10 cellular contexts compared by ENCODE assay signal in the genomic region with DNA sequence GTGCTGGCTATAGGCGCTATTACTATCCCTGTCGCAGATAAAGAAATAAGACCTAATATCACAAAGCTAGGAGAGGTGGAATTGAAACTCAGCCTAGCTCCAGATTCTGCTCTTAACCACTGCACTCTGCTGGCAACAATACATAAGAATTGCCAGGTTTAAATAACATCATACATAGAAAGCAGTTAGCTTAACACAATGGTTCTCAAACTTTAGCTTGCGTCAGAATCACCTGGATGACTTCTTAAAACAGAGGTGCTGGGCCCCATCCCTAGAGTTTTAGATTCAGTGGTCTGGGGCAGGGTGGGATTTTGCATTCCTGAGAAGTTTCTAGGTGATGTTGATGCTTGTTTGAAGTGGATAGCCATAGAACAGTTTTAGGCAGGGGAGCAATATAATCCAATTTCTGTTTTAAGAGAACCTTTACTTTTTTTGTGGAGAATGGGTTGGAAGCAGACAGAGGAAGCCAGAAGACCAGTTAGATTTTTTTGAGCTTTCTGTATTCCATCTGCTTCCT. TPM values are rescaled to one million over a fixed set of nuclear protein-coding genes. Genes with fewer than 3 reads are reported as not detected.
DNase-seq lines count a peak whose midpoint lies in the region; ATAC-seq and TF ChIP-seq lines count a peak whose summit lies in the region.
"Had no signal": no experiment of that assay in that cellular context is flagged by ENCODE, and none has a peak within 500 bp of the region (broad histone marks: within the 10 kb centered on the region; RNA-seq: fewer than 3 reads in every experiment).

No MANE protein-coding gene starts in this region.

- H3K27me3 Mint-ChIP-seq in activated naive CD8-positive, alpha-beta T cell treated with anti-CD3 and anti-CD28 coated beads for 36 hours, result no peaks in the 10 kb centered on the region
- H3K27me3 Mint-ChIP-seq in memory B cell, result peaks cover 3% of the 10 kb centered on the region

- H3K9me2 ChIP-seq in HCT116 (ENCODE audit: insufficient read depth), result no peaks in the 10 kb centered on the region

- TF ChIP-seq CTCF in AG04449 (IDR thresholded peaks at IDR 0.05; ENCODE audit: insufficient read depth, low read length, missing control alignments) (no peak), HCT116 (IDR thresholded peaks at IDR 0.05 in 2 of 3, conservative IDR thresholded peaks at IDR 0.05 in 1 of 3; ENCODE audit: borderline replicate concordance in 1 of 3, insufficient read depth in 1 of 3, low read depth in 2 of 3, low read length in 2 of 3) (no peak)

- POLR2A ChIA-PET in AG04449 (lab: Yijun Ruan, JAX), result interaction anchor here (0.5 kb wide), 1 partner anchor 10 kb away, joined by 3 read pairs; no protein-coding TSS in a partner anchor
- POLR2A ChIA-PET in HCT116 (lab: Charles Lee), result interaction anchor here (0.9 to 1.0 kb wide), 2 partner anchors 16 to 24 kb away, joined by 5 to 7 read pairs; no protein-coding TSS in a partner anchor

- H3K27me3 ChIP-seq in HCT116 (ENCODE audit: insufficient read depth, low read length), result no peaks in the 10 kb centered on the region

- peaks cover 1% of the 10 kb centered on the region for H3K36me3 Mint-ChIP-seq in activated naive CD8-positive, alpha-beta T cell treated with anti-CD3 and anti-CD28 coated beads for 36 hours
- peaks cover 5% of the 10 kb centered on the region for H3K36me3 Mint-ChIP-seq in memory B cell

- TF ChIP-seq POLR2A in HCT116 (IDR thresholded peaks at IDR 0.05; ENCODE audit: borderline replicate concordance, extremely low read depth, insufficient read depth, insufficient read length), result no peak

- H4K20me1 ChIP-seq in HCT116 (ENCODE audit: insufficient read depth), result no peaks in the 10 kb centered on the region

- intact Hi-C loops in HCT116 (cut with micrococcal nuclease), result no loop called here

- peak overlapping the region; percentile 86 for H3K4me3 Mint-ChIP-seq in activated naive CD8-positive, alpha-beta T cell treated with anti-CD3 and anti-CD28 coated beads for 36 hours
- H3K4me3 Mint-ChIP-seq in memory B cell, result peak overlapping the region; percentile 84

- H3K9me3 Mint-ChIP-seq in activated naive CD8-positive, alpha-beta T cell treated with anti-CD3 and anti-CD28 coated beads for 36 hours, result no peaks in the 10 kb centered on the region
- H3K9me3 Mint-ChIP-seq in memory B cell, result no peaks in the 10 kb centered on the region

- CTCF ChIA-PET in AG04449 (lab: Yijun Ruan, JAX) (interaction anchor here (0.7 to 11.3 kb wide), 7 partner anchors 11 to 163 kb away, joined by 3 to 102 read pairs (median 4); no protein-coding TSS in a partner anchor), HCT116 (lab: Charles Lee) (interaction anchor here (1.0 to 3.0 kb wide), 2 partner anchors 16 to 24 kb away, joined by 5 to 9 read pairs; no protein-coding TSS in a partner anchor)

- TSS peak; percentile 79 for BruUV-seq in HCT116 (replicated peaks; lab: Mats Ljungman, UMichigan)

- H3K4me3 ChIP-seq in AG04449 (ENCODE audit: low read depth, low read length), result peak overlapping the region; percentile 1
- H3K4me3 ChIP-seq in HCT116 (replicated peaks in 1 of 2; ENCODE audit: low read depth in 1 of 2, low read length in 2 of 2), result peak overlapping the region; percentile 66 to 79

- H3K9me3 ChIP-seq in HCT116 (ENCODE audit: control insufficient read depth in 1 of 2, insufficient read depth in 1 of 2, low read depth in 1 of 2, low read length in 2 of 2), result no peaks in the 10 kb centered on the region

- RAD21 ChIA-PET in HCT116 (lab: Charles Lee; ENCODE audit: low non-redundant PET in 1 of 2, low total read pairs in 2 of 2, uncharacterized antibody in 2 of 2, unreplicated experiment in 2 of 2), result no interaction called here

- peak overlapping the region; percentile 63 for H3K27ac Mint-ChIP-seq in activated naive CD8-positive, alpha-beta T cell treated with anti-CD3 and anti-CD28 coated beads for 36 hours
- H3K27ac Mint-ChIP-seq in memory B cell, result peak overlapping the region; percentile 28

- no peak for ATAC-seq in HCT116
- ATAC-seq in memory B cell (ENCODE audit: low read depth), result no peak

- no peak overlapping the region for H2AFZ ChIP-seq in HCT116 (ENCODE audit: low read depth, low read length, poor library complexity, severe bottlenecking)

- peak; percentile 13; the same call in 1 of the 2 replicates for TF ChIP-seq RAD21 in HCT116 (IDR thresholded peaks at IDR 0.05; ENCODE audit: low read depth)

- peak overlapping the region; percentile 78; the same call in 1 of the 2 replicates for H3K27ac ChIP-seq in HCT116 (ENCODE audit: low read depth, low read length)

- H3K4me2 ChIP-seq in HCT116 (ENCODE audit: low read length), result peak overlapping the region; percentile 96

- H3K4me1 ChIP-seq in HCT116 (ENCODE audit: control insufficient read depth in 1 of 2, insufficient read depth in 2 of 2, low read length in 2 of 2), result peaks cover 11 to 16% of the 10 kb centered on the region in 2 experiments; a peak in 3 of 4 replicates

- peak overlapping the region; percentile 87 for H3K9ac ChIP-seq in HCT116 (ENCODE audit: low read length)

- peaks cover 8% of the 10 kb centered on the region; the same call in 1 of the 2 replicates for H3K79me2 ChIP-seq in HCT116 (ENCODE audit: insufficient read depth, low read length)

- DNase-seq in AG04449 (ENCODE audit: low read depth, low spot score), result no peak
- DNase-seq in HCT116 (ENCODE audit: low read depth, low spot score), result no peak
- no peak for DNase-seq in activated naive CD8-positive, alpha-beta T cell treated with anti-CD3 and anti-CD28 coated beads for 36 hours
- no peak for DNase-seq in memory B cell (ENCODE audit: low spot score in 2 of 2)
- no peak for DNase-seq in CD1c-positive myeloid dendritic cell (ENCODE audit: extremely low spot score)
- no peak for DNase-seq in ecto neural progenitor cell (ENCODE audit: low spot score)
- DNase-seq in NCI-H2196 (lab: John Stamatoyannopoulos, UW; ENCODE audit: unreplicated experiment), result no peak
- DNase-seq in cortex of kidney (lab: John Stamatoyannopoulos, UW), result no peak
- DNase-seq: dermis blood vessel endothelial cell had no signal

- peaks cover 30% of the 10 kb centered on the region for H3K4me1 Mint-ChIP-seq in activated naive CD8-positive, alpha-beta T cell treated with anti-CD3 and anti-CD28 coated beads for 36 hours
- peaks cover 15% of the 10 kb centered on the region for H3K4me1 Mint-ChIP-seq in memory B cell

- peaks cover 0 to 10% of the 10 kb centered on the region in 2 experiments; a peak in 1 of 4 replicates for H3K36me3 ChIP-seq in HCT116 (ENCODE audit: control insufficient read depth in 1 of 2, insufficient read depth in 2 of 2, low read length in 2 of 2)

TF ChIP-seq in HCT116, 20 proteins besides CTCF, POLR2A, EP300 and RAD21:
- no peak for TF ChIP-seq TCF7L2 (IDR thresholded peaks at IDR 0.05; ENCODE audit: borderline replicate concordance, extremely low read depth, insufficient read depth, insufficient read length)
- no peak for TF ChIP-seq ZNF274 (IDR thresholded peaks at IDR 0.05; ENCODE audit: low read depth, low read length)
- no peak for TF ChIP-seq ZFX (IDR thresholded peaks at IDR 0.05)
- no peak for TF ChIP-seq SP1 (IDR thresholded peaks at IDR 0.05; ENCODE audit: low read depth)
- no peak for TF ChIP-seq YY1 (IDR thresholded peaks at IDR 0.05; ENCODE audit: extremely low read depth, insufficient replicate concordance, low read depth, low read length)
- no peak for TF ChIP-seq ELF1 (IDR thresholded peaks at IDR 0.05; ENCODE audit: borderline replicate concordance, low read depth)
- TF ChIP-seq EZH2phosphoT487 (IDR thresholded peaks at IDR 0.05; ENCODE audit: borderline replicate concordance), result no peak
- no peak for TF ChIP-seq EGR1 (IDR thresholded peaks at IDR 0.05; ENCODE audit: low read depth)
- TF ChIP-seq JUND (IDR thresholded peaks at IDR 0.05), result no peak
- TF ChIP-seq EZH2 (IDR thresholded peaks at IDR 0.05), result no peak
- TF ChIP-seq ATF3 (IDR thresholded peaks at IDR 0.05), result no peak

RNA-seq across cellular contexts. Expression of gene POMGNT1, which starts 1.1 kb away (rescaled TPM):
- total RNA-seq in HCT116 (2021; ENCODE audit: unreplicated experiment), result 97.7 TPM
- 71.8 and 73.8 TPM in 2 replicates for polyA plus RNA-seq in HCT116 (2012)
- total RNA-seq in activated naive CD8-positive, alpha-beta T cell treated with anti-CD3 and anti-CD28 coated beads for 36 hours, result 10 to 100 TPM; 34.3 to 38.8 TPM

RNA-seq across cellular contexts. Expression of gene LURAP1, which starts 3.8 kb away (rescaled TPM):
- total RNA-seq in HCT116 (2021; ENCODE audit: unreplicated experiment), result not detected
- polyA plus RNA-seq in HCT116 (2012), result 0.07 and 0.23 TPM in 2 replicates
- total RNA-seq in activated naive CD8-positive, alpha-beta T cell treated with anti-CD3 and anti-CD28 coated beads for 36 hours, result not detected

RNA-seq across cellular contexts. Expression of gene P3R3URF, which starts 23.0 kb away (rescaled TPM):
- not detected for total RNA-seq in HCT116 (2021; ENCODE audit: unreplicated experiment)
- polyA plus RNA-seq in HCT116 (2012), result not detected in 2 replicates
- not detected for total RNA-seq in activated naive CD8-positive, alpha-beta T cell treated with anti-CD3 and anti-CD28 coated beads for 36 hours
- total RNA-seq: dermis blood vessel endothelial cell, lower leg skin had no signal

RNA-seq across cellular contexts. Expression of gene TSPAN1, which starts 24.4 kb away (rescaled TPM):
- total RNA-seq in HCT116 (2021; ENCODE audit: unreplicated experiment), result 9.9 TPM
- 24.2 and 30.2 TPM in 2 replicates for polyA plus RNA-seq in HCT116 (2012)
- under 1 TPM in 1 of 2 experiments, not detected in 1; 0.28 TPM for total RNA-seq in activated naive CD8-positive, alpha-beta T cell treated with anti-CD3 and anti-CD28 coated beads for 36 hours

RNA-seq across cellular contexts. Expression of gene RAD54L, which starts 48.3 kb away (rescaled TPM):
- 28.9 TPM for total RNA-seq in HCT116 (2021; ENCODE audit: unreplicated experiment)
- 26.6 and 28.6 TPM in 2 replicates for polyA plus RNA-seq in HCT116 (2012)
- total RNA-seq in activated naive CD8-positive, alpha-beta T cell treated with anti-CD3 and anti-CD28 coated beads for 36 hours, result 10 to 100 TPM; 61.8 to 66.3 TPM
